In the genomic region with DNA sequence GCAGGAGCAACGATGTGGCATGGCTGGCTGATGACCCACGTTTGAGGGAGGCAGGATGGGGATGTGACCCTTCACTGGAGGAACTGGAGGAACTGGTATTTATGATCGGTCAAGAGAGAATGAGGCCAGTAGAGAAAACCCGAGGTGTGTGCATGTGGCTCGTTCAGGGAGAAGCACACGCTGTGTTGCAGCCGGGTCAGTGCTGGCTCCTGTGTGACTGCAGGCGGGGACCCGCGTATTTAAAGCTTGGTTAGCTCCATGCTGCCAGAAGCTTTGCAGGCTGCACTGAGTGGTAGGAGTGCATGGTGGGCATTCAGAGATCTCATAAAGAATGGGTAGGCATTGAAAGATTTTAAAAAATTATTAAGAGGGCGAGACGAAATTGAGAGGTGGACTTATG, we compare ENCODE assay signal across 27 cellular contexts.
"Had no signal": no experiment of that assay in that cellular context is flagged by ENCODE, and none has a peak within 500 bp of the region (broad histone marks: within the 10 kb centered on the region; RNA-seq: fewer than 3 reads in every experiment).

No MANE protein-coding gene starts in this region.

- DNase-seq: activated CD4-positive, alpha-beta T cell treated with anti-CD3 and anti-CD28 coated beads for 1 hour; activated CD4-positive, alpha-beta T cell treated with anti-CD3 and anti-CD28 coated beads, Interleukin-2, amount 10 ng/mL, durations not matched to agents 7 days and 5 days; activated CD8-positive, alpha-beta T cell treated with anti-CD3 and anti-CD28 coated beads for 36 hours; activated gamma-delta T cell treated with Interleukin-2 at 50 U/mL for 16 hours; activated naive CD8-positive, alpha-beta T cell treated with anti-CD3 and anti-CD28 coated beads for 36 hours; activated T-cell treated with anti-CD3 and anti-CD28 coated beads, Interleukin-2, amount 50 U/mL, for 4 hours; adrenal gland; aorta; body of pancreas; foreskin melanocyte; heart right ventricle; left lung; lower lobe of right lung; mesendoderm; natural killer cell; right lobe of liver; stimulated activated CD4-positive, alpha-beta T cell treated with anti-CD3 and anti-CD28 coated beads, Interleukin-12 subunit alpha, Interleukin-12 subunit beta, amount 100 ng/mL, for 4 hours; stimulated activated CD4-positive, alpha-beta T cell treated with anti-CD3 and anti-CD28 coated beads, Interleukin-4, amount 100 ng/mL, for 1 hour; stimulated activated naive CD8-positive, alpha-beta T cell treated with anti-CD3 and anti-CD28 coated beads, Interleukin-15, amount 100 ng/mL, for 72 hours; substantia nigra; T-helper 17 cell; T1000; upper lobe of left lung had no signal

- H3K27ac Mint-ChIP-seq: activated CD4-positive, alpha-beta T cell treated with anti-CD3 and anti-CD28 coated beads, Interleukin-2, amount 10 ng/mL, durations not matched to agents 7 days and 5 days; activated CD8-positive, alpha-beta T cell treated with anti-CD3 and anti-CD28 coated beads for 36 hours; activated naive CD8-positive, alpha-beta T cell treated with anti-CD3 and anti-CD28 coated beads for 36 hours; activated T-helper 17 cell treated with anti-CD3 and anti-CD28 coated beads, Interleukin-2, amount 50 U/mL, for 72 hours; dendritic cell treated with granulocyte-macrophage colony-stimulating factor and Interleukin-4, amounts not matched to agents 40 ng/mL and 50 ng/mL, for 4 days; natural killer cell; stimulated activated naive CD8-positive, alpha-beta T cell treated with anti-CD3 and anti-CD28 coated beads, Interleukin-15, amount 100 ng/mL, for 72 hours; T-helper 17 cell had no signal

- H3K4me3 ChIP-seq: adrenal gland, body of pancreas, esophagus muscularis mucosa, heart right ventricle, left lung, lower lobe of right lung, right lobe of liver, upper lobe of left lung, vagina had no signal

- ATAC-seq: activated CD8-positive, alpha-beta T cell treated with anti-CD3 and anti-CD28 coated beads for 36 hours; activated T-cell treated with anti-CD3 and anti-CD28 coated beads, Interleukin-2, amount 50 U/mL, for 4 hours; activated T-helper 17 cell treated with anti-CD3 and anti-CD28 coated beads, Interleukin-2, amount 50 U/mL, for 72 hours; body of pancreas; heart right ventricle; left lung; lower lobe of right lung; natural killer cell; right lobe of liver; stimulated activated naive CD8-positive, alpha-beta T cell treated with anti-CD3 and anti-CD28 coated beads, Interleukin-15, amount 100 ng/mL, for 72 hours; T-helper 17 cell had no signal

- H3K9me3 Mint-ChIP-seq: activated CD4-positive, alpha-beta T cell treated with anti-CD3 and anti-CD28 coated beads, Interleukin-2, amount 10 ng/mL, durations not matched to agents 7 days and 5 days; activated CD8-positive, alpha-beta T cell treated with anti-CD3 and anti-CD28 coated beads for 36 hours; activated naive CD8-positive, alpha-beta T cell treated with anti-CD3 and anti-CD28 coated beads for 36 hours; activated T-cell treated with anti-CD3 and anti-CD28 coated beads, Interleukin-2, amount 50 U/mL, for 4 hours; activated T-helper 17 cell treated with anti-CD3 and anti-CD28 coated beads, Interleukin-2, amount 50 U/mL, for 72 hours; dendritic cell treated with granulocyte-macrophage colony-stimulating factor and Interleukin-4, amounts not matched to agents 40 ng/mL and 50 ng/mL, for 4 days; natural killer cell; stimulated activated naive CD8-positive, alpha-beta T cell treated with anti-CD3 and anti-CD28 coated beads, Interleukin-15, amount 100 ng/mL, for 72 hours had no signal

- H3K4me3 Mint-ChIP-seq: activated CD4-positive, alpha-beta T cell treated with anti-CD3 and anti-CD28 coated beads, Interleukin-2, amount 10 ng/mL, durations not matched to agents 7 days and 5 days; activated CD8-positive, alpha-beta T cell treated with anti-CD3 and anti-CD28 coated beads for 36 hours; activated naive CD8-positive, alpha-beta T cell treated with anti-CD3 and anti-CD28 coated beads for 36 hours; activated T-cell treated with anti-CD3 and anti-CD28 coated beads, Interleukin-2, amount 50 U/mL, for 4 hours; activated T-helper 17 cell treated with anti-CD3 and anti-CD28 coated beads, Interleukin-2, amount 50 U/mL, for 72 hours; dendritic cell treated with granulocyte-macrophage colony-stimulating factor and Interleukin-4, amounts not matched to agents 40 ng/mL and 50 ng/mL, for 4 days; natural killer cell; stimulated activated naive CD8-positive, alpha-beta T cell treated with anti-CD3 and anti-CD28 coated beads, Interleukin-15, amount 100 ng/mL, for 72 hours; T-helper 17 cell had no signal

- H3K9me3 ChIP-seq: adrenal gland, body of pancreas, esophagus muscularis mucosa, heart right ventricle, left lung, lower lobe of right lung, right lobe of liver, upper lobe of left lung, vagina had no signal

- H3K27me3 Mint-ChIP-seq: activated CD4-positive, alpha-beta T cell treated with anti-CD3 and anti-CD28 coated beads, Interleukin-2, amount 10 ng/mL, durations not matched to agents 7 days and 5 days; activated CD8-positive, alpha-beta T cell treated with anti-CD3 and anti-CD28 coated beads for 36 hours; activated naive CD8-positive, alpha-beta T cell treated with anti-CD3 and anti-CD28 coated beads for 36 hours; activated T-helper 17 cell treated with anti-CD3 and anti-CD28 coated beads, Interleukin-2, amount 50 U/mL, for 72 hours; dendritic cell treated with granulocyte-macrophage colony-stimulating factor and Interleukin-4, amounts not matched to agents 40 ng/mL and 50 ng/mL, for 4 days; stimulated activated naive CD8-positive, alpha-beta T cell treated with anti-CD3 and anti-CD28 coated beads, Interleukin-15, amount 100 ng/mL, for 72 hours; T-helper 17 cell had no signal

- H3K4me1 Mint-ChIP-seq: activated CD4-positive, alpha-beta T cell treated with anti-CD3 and anti-CD28 coated beads, Interleukin-2, amount 10 ng/mL, durations not matched to agents 7 days and 5 days; activated naive CD8-positive, alpha-beta T cell treated with anti-CD3 and anti-CD28 coated beads for 36 hours; activated T-helper 17 cell treated with anti-CD3 and anti-CD28 coated beads, Interleukin-2, amount 50 U/mL, for 72 hours; natural killer cell; stimulated activated naive CD8-positive, alpha-beta T cell treated with anti-CD3 and anti-CD28 coated beads, Interleukin-15, amount 100 ng/mL, for 72 hours had no signal

- H3K4me1 ChIP-seq: adrenal gland, left lung, lower lobe of right lung, upper lobe of left lung, vagina had no signal

- H3K36me3 Mint-ChIP-seq: natural killer cell had no signal

- H3K27ac ChIP-seq: adrenal gland, body of pancreas, esophagus muscularis mucosa, heart right ventricle, left lung, lower lobe of right lung, right lobe of liver, upper lobe of left lung, vagina had no signal

- H3K27me3 ChIP-seq: adrenal gland, body of pancreas, esophagus muscularis mucosa, heart right ventricle, left lung, right lobe of liver, upper lobe of left lung, vagina had no signal
